In the genomic region with DNA sequence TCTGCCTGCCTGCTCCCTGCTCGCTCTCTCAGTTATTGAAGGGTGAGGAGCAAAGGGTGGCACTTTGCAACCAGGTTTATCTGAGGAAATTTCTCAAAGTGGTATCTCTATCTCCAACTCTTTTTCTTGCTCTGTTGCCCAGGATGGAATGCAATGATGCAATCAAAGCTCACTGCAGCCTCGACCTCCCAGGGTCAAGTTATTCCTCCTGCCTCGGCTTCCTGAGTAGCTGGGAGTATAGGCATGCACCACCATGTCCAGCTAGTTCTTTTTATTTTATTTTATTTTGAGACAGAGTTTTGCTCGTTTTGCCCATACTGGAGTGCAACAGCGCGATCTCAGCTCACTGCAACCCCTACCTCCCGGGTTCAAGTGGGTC, we compare ENCODE assay signal across 10 cellular contexts. TPM values are rescaled to one million over a fixed set of nuclear protein-coding genes. Genes with fewer than 3 reads are reported as not detected.
DNase-seq lines count a peak whose midpoint lies in the region; ATAC-seq and TF ChIP-seq lines count a peak whose summit lies in the region.
"Had no signal": no experiment of that assay in that cellular context is flagged by ENCODE, and none has a peak within 500 bp of the region (broad histone marks: within the 10 kb centered on the region; RNA-seq: fewer than 3 reads in every experiment).

No MANE protein-coding gene starts in this region.

- H3K36me3 ChIP-seq in thyroid gland (peaks cover under 1 to 3% of the 10 kb centered on the region in 2 donors), MM.1S (replicated peaks; ENCODE audit: insufficient read depth, low read length) (no peaks in the 10 kb centered on the region)

- H3K27me3 Mint-ChIP-seq in activated CD4-positive, alpha-beta T cell treated with anti-CD3 and anti-CD28 coated beads, Interleukin-2, amount 10 ng/mL, durations not matched to agents 24 days and 14 days, result no peaks in the 10 kb centered on the region
- H3K27me3 Mint-ChIP-seq: dendritic cell treated with granulocyte-macrophage colony-stimulating factor and Interleukin-4, amounts not matched to agents 40 ng/mL and 50 ng/mL, for 4 days had no signal

- no peaks in the 10 kb centered on the region for H4K20me1 ChIP-seq in MM.1S (ENCODE audit: insufficient read depth, low read length)

- no peak for TF ChIP-seq CTCF in fibroblast of pulmonary artery (IDR thresholded peaks at IDR 0.05; ENCODE audit: low read length, missing control alignments)
- no peak for TF ChIP-seq CTCF in thyroid gland (IDR thresholded peaks at IDR 0.05)
- no peak for TF ChIP-seq CTCF in MM.1S (IDR thresholded peaks at IDR 0.05; ENCODE audit: low read length)

- TF ChIP-seq POLR2A in thyroid gland (IDR thresholded peaks at IDR 0.05), result no peak

- H3K27me3 ChIP-seq in thyroid gland, result no peaks in the 10 kb centered on the region
- no peaks in the 10 kb centered on the region for H3K27me3 ChIP-seq in MM.1S (replicated peaks; ENCODE audit: insufficient read depth, low read length)

- WGBS in thyroid gland, 2 donors, result 64 to 71% methylated on average over 7 of the region's 7 CpGs

- H3K27ac ChIP-seq in thyroid gland, result peak overlapping the region; percentile 52 to 60 (median 57)
- no peak overlapping the region for H3K27ac ChIP-seq in MM.1S (ENCODE audit: low read length)
- H3K27ac ChIP-seq: parathyroid adenoma had no signal

- H3K9me3 ChIP-seq in thyroid gland (no peaks in the 10 kb centered on the region), MM.1S (replicated peaks; ENCODE audit: insufficient read depth, low read length) (no peaks in the 10 kb centered on the region)

- H3K36me3 Mint-ChIP-seq in activated CD4-positive, alpha-beta T cell treated with anti-CD3 and anti-CD28 coated beads, Interleukin-2, amount 10 ng/mL, durations not matched to agents 24 days and 14 days (ENCODE audit: low read depth), result peaks cover 1% of the 10 kb centered on the region

- no peak for ATAC-seq in HG02642 (IDR thresholded peaks at IDR 0.05; ENCODE audit: poor library complexity, unreplicated experiment)

- H3F3A ChIP-seq in MM.1S (ENCODE audit: insufficient read depth, low read length), result no peaks in the 10 kb centered on the region

- H3K4me1 ChIP-seq in thyroid gland (peaks cover 24 to 25% of the 10 kb centered on the region in 2 donors), MM.1S (ENCODE audit: low read length) (0 out of 2 replicates have a peak, but pooled peaks cover 4% of the 10 kb centered on the region)

- peak; percentile 70 for DNase-seq in fibroblast of pulmonary artery (ENCODE audit: low read depth)
- DNase-seq in thyroid gland, result peak in 1 of 2 donors; percentile 42
- DNase-seq in activated CD4-positive, alpha-beta T cell treated with anti-CD3 and anti-CD28 coated beads, Interleukin-2, amount 10 ng/mL, durations not matched to agents 24 days and 14 days, result no peak
- DNase-seq in MM.1S, result no peak
- DNase-seq: DND-41, NCI-H1417 treated with DMSO at 0.1 percent for 48 hours had no signal

- no peak overlapping the region for H3K27ac Mint-ChIP-seq in activated CD4-positive, alpha-beta T cell treated with anti-CD3 and anti-CD28 coated beads, Interleukin-2, amount 10 ng/mL, durations not matched to agents 24 days and 14 days

- no peak overlapping the region for H3K4me2 ChIP-seq in MM.1S (ENCODE audit: low read depth, low read length)

- H3K9me2 ChIP-seq in MM.1S (replicated peaks; ENCODE audit: insufficient read depth, low read length), result no peaks in the 10 kb centered on the region

- peaks cover 19% of the 10 kb centered on the region for H3K4me1 Mint-ChIP-seq in activated CD4-positive, alpha-beta T cell treated with anti-CD3 and anti-CD28 coated beads, Interleukin-2, amount 10 ng/mL, durations not matched to agents 24 days and 14 days

- intact Hi-C loops in thyroid gland (cut with DNase I), result no loop called here
- intact Hi-C loops in activated CD4-positive, alpha-beta T cell treated with anti-CD3 and anti-CD28 coated beads, Interleukin-2, amount 10 ng/mL, durations not matched to agents 24 days and 14 days (cut with micrococcal nuclease), result no loop called here

- peaks cover 13% of the 10 kb centered on the region for H3K79me2 ChIP-seq in MM.1S (ENCODE audit: low read length)
- H3K79me2 ChIP-seq: parathyroid adenoma had no signal

- no peaks in the 10 kb centered on the region for H3K9me3 Mint-ChIP-seq in activated CD4-positive, alpha-beta T cell treated with anti-CD3 and anti-CD28 coated beads, Interleukin-2, amount 10 ng/mL, durations not matched to agents 24 days and 14 days
- H3K9me3 Mint-ChIP-seq: dendritic cell treated with granulocyte-macrophage colony-stimulating factor and Interleukin-4, amounts not matched to agents 40 ng/mL and 50 ng/mL, for 4 days had no signal

- H2AFZ ChIP-seq in MM.1S (ENCODE audit: low read length), result no peak overlapping the region

- H3K4me3 Mint-ChIP-seq in activated CD4-positive, alpha-beta T cell treated with anti-CD3 and anti-CD28 coated beads, Interleukin-2, amount 10 ng/mL, durations not matched to agents 24 days and 14 days, result no peak overlapping the region
- H3K4me3 Mint-ChIP-seq: dendritic cell treated with granulocyte-macrophage colony-stimulating factor and Interleukin-4, amounts not matched to agents 40 ng/mL and 50 ng/mL, for 4 days had no signal

- H3K4me3 ChIP-seq in fibroblast of pulmonary artery (replicated peaks; ENCODE audit: low read depth, low read length) (no peak overlapping the region), thyroid gland (replicated peaks in 1 of 3) (no peak overlapping the region), MM.1S (ENCODE audit: low read length) (no peak overlapping the region)

- H3K9ac ChIP-seq in MM.1S (ENCODE audit: low read length), result no peak overlapping the region
- H3K9ac ChIP-seq: parathyroid adenoma had no signal

- TF ChIP-seq EP300 in Ishikawa (IDR thresholded peaks at IDR 0.05; ENCODE audit: borderline replicate concordance), result no peak

- no peak for TF ChIP-seq RAD21 in Ishikawa (IDR thresholded peaks at IDR 0.05; ENCODE audit: low read depth)

TF ChIP-seq in Ishikawa, 13 proteins besides CTCF, POLR2A, EP300 and RAD21:
- TF ChIP-seq CEBPB (IDR thresholded peaks at IDR 0.05) (peak; percentile 82), TCF12 (IDR thresholded peaks at IDR 0.05; ENCODE audit: low read depth) (no peak), USF1 (IDR thresholded peaks at IDR 0.05) (no peak), ZBTB7A (IDR thresholded peaks at IDR 0.05; ENCODE audit: low read depth) (no peak), TEAD4 (IDR thresholded peaks at IDR 0.05) (peak; percentile 23; the same call in 1 of the 2 replicates)

RNA-seq across cellular contexts. Expression of gene ACTMAP, which starts 4.9 kb away (rescaled TPM):
- total RNA-seq in thyroid gland, result 1 to 10 TPM; 3.3 to 8.5 (median 4.5) TPM
- total RNA-seq in activated CD4-positive, alpha-beta T cell treated with anti-CD3 and anti-CD28 coated beads, Interleukin-2, amount 10 ng/mL, durations not matched to agents 24 days and 14 days, result 8.6 and 9.4 TPM in 2 replicates

RNA-seq across cellular contexts. Expression of gene SNRPA, which starts 5.6 kb away (rescaled TPM):
- 10 to 100 TPM; 38.2 to 80.5 (median 55.1) TPM for total RNA-seq in thyroid gland
- 268 and 273 TPM in 2 replicates for total RNA-seq in activated CD4-positive, alpha-beta T cell treated with anti-CD3 and anti-CD28 coated beads, Interleukin-2, amount 10 ng/mL, durations not matched to agents 24 days and 14 days

RNA-seq across cellular contexts. Expression of gene ITPKC, which starts 28.5 kb away (rescaled TPM):
- 10 to 100 TPM; 18.3 to 49.7 (median 25.1) TPM for total RNA-seq in thyroid gland
- total RNA-seq in activated CD4-positive, alpha-beta T cell treated with anti-CD3 and anti-CD28 coated beads, Interleukin-2, amount 10 ng/mL, durations not matched to agents 24 days and 14 days, result 7.7 and 8.6 TPM in 2 replicates

RNA-seq across cellular contexts. Expression of gene COQ8B, which starts 28.7 kb away (rescaled TPM):
- 10 to 100 TPM; 39.2 to 73.0 (median 54.7) TPM for total RNA-seq in thyroid gland
- 32.5 and 33.4 TPM in 2 replicates for total RNA-seq in activated CD4-positive, alpha-beta T cell treated with anti-CD3 and anti-CD28 coated beads, Interleukin-2, amount 10 ng/mL, durations not matched to agents 24 days and 14 days

RNA-seq across cellular contexts. Expression of gene MIA, which starts 29.9 kb away (rescaled TPM):
- total RNA-seq in thyroid gland, result not detected
- 0.56 TPM in 1 of 2 replicates, not detected in the other for total RNA-seq in activated CD4-positive, alpha-beta T cell treated with anti-CD3 and anti-CD28 coated beads, Interleukin-2, amount 10 ng/mL, durations not matched to agents 24 days and 14 days
